Comparison of ENCODE assay signal across 21 cellular contexts in genomic region chr1:91706140-91706957, GRCh38.
"Had no signal": no experiment of that assay in that cellular context is flagged by ENCODE, and none has a peak within 500 bp of the region (broad histone marks: within the 10 kb centered on the region; RNA-seq: fewer than 3 reads in every experiment).

No MANE protein-coding gene starts in this region.

- DNase-seq: activated B cell treated with CpG ODN at 0.5 μM for 24 hours; activated CD4-positive, alpha-beta T cell treated with anti-CD3 and anti-CD28 coated beads for 48 hours; activated CD8-positive, alpha-beta memory T cell treated with anti-CD3 and anti-CD28 coated beads for 24 hours; activated CD8-positive, alpha-beta memory T cell treated with anti-CD3 and anti-CD28 coated beads, Interleukin-2, amount 50 U/mL, for 48 hours; activated gamma-delta T cell; effector CD8-positive, alpha-beta T cell; esophagus squamous epithelium; islet precursor cell; naive thymus-derived CD4-positive, alpha-beta T cell; stimulated activated CD4-positive, alpha-beta T cell treated with anti-CD3 and anti-CD28 coated beads, Interleukin-12 subunit alpha, Interleukin-12 subunit beta, amount 100 ng/mL, for 4 hours; stimulated activated CD4-positive, alpha-beta T cell treated with anti-CD3 and anti-CD28 coated beads, Interleukin-1b, Interleukin-23, amount 100 ng/mL, for 48 hours; T-cell had no signal

- ATAC-seq: naive thymus-derived CD4-positive, alpha-beta T cell; SK-N-SH treated with all-trans-retinoic acid at 6 μM for 48 hours; T-cell had no signal

- H3K4me1 ChIP-seq: breast epithelium, parathyroid adenoma had no signal

- H3K27ac ChIP-seq: hepatocyte, parathyroid adenoma had no signal

- H3K4me1 Mint-ChIP-seq: activated B cell treated with CpG ODN at 0.5 μM for 24 hours, T-cell had no signal

- H3K9me3 ChIP-seq: breast epithelium, esophagus squamous epithelium had no signal

- H3K9ac ChIP-seq: parathyroid adenoma had no signal

- H3K4me2 ChIP-seq: hepatocyte had no signal

- H3K4me3 Mint-ChIP-seq: activated B cell treated with CpG ODN at 0.5 μM for 24 hours; activated naive CD4-positive, alpha-beta T cell treated with anti-CD3 and anti-CD28 coated beads, Interleukin-2, amount 50 U/mL, for 24 hours; dendritic cell treated with granulocyte-macrophage colony-stimulating factor and Interleukin-4, amounts not matched to agents 40 ng/mL and 50 ng/mL, for 4 days; naive thymus-derived CD4-positive, alpha-beta T cell; stimulated activated naive CD8-positive, alpha-beta T cell treated with anti-CD3 and anti-CD28 coated beads, Interleukin-15, Interleukin-2, amounts not matched to agents 100 ng/mL and 50 ng/mL, for 24 hours; T-cell; type B pancreatic cell had no signal

- H3K27ac Mint-ChIP-seq: activated B cell treated with CpG ODN at 0.5 μM for 24 hours; activated naive CD4-positive, alpha-beta T cell treated with anti-CD3 and anti-CD28 coated beads, Interleukin-2, amount 50 U/mL, for 24 hours; dendritic cell treated with granulocyte-macrophage colony-stimulating factor and Interleukin-4, amounts not matched to agents 40 ng/mL and 50 ng/mL, for 4 days; naive thymus-derived CD4-positive, alpha-beta T cell; stimulated activated naive CD8-positive, alpha-beta T cell treated with anti-CD3 and anti-CD28 coated beads, Interleukin-15, Interleukin-2, amounts not matched to agents 100 ng/mL and 50 ng/mL, for 24 hours; T-cell; type B pancreatic cell had no signal

- H3K27me3 Mint-ChIP-seq: activated B cell treated with CpG ODN at 0.5 μM for 24 hours; activated naive CD4-positive, alpha-beta T cell treated with anti-CD3 and anti-CD28 coated beads, Interleukin-2, amount 50 U/mL, for 24 hours; dendritic cell treated with granulocyte-macrophage colony-stimulating factor and Interleukin-4, amounts not matched to agents 40 ng/mL and 50 ng/mL, for 4 days; naive thymus-derived CD4-positive, alpha-beta T cell; stimulated activated naive CD8-positive, alpha-beta T cell treated with anti-CD3 and anti-CD28 coated beads, Interleukin-15, Interleukin-2, amounts not matched to agents 100 ng/mL and 50 ng/mL, for 24 hours; T-cell; type B pancreatic cell had no signal

- H3K27me3 ChIP-seq: breast epithelium, esophagus squamous epithelium, hepatocyte had no signal

- FAIRE-seq: astrocyte had no signal

- H3K9me3 Mint-ChIP-seq: activated B cell treated with CpG ODN at 0.5 μM for 24 hours; activated naive CD4-positive, alpha-beta T cell treated with anti-CD3 and anti-CD28 coated beads, Interleukin-2, amount 50 U/mL, for 24 hours; dendritic cell treated with granulocyte-macrophage colony-stimulating factor and Interleukin-4, amounts not matched to agents 40 ng/mL and 50 ng/mL, for 4 days; stimulated activated naive CD8-positive, alpha-beta T cell treated with anti-CD3 and anti-CD28 coated beads, Interleukin-15, Interleukin-2, amounts not matched to agents 100 ng/mL and 50 ng/mL, for 24 hours; T-cell; type B pancreatic cell had no signal

- H3K36me3 ChIP-seq: breast epithelium had no signal

- H3K79me2 ChIP-seq: hepatocyte, parathyroid adenoma had no signal

- H2AFZ ChIP-seq: hepatocyte, parathyroid adenoma had no signal

- H3K4me3 ChIP-seq: breast epithelium, esophagus squamous epithelium, hepatocyte had no signal
